17 cellular contexts compared by ENCODE assay signal in genomic region chrX:38515291-38515690, GRCh38. TPM values are rescaled to one million over a fixed set of nuclear protein-coding genes. Genes with fewer than 3 reads are reported as not detected.
"Had no signal": no experiment of that assay in that cellular context is flagged by ENCODE, and none has a peak within 500 bp of the region (broad histone marks: within the 10 kb centered on the region; RNA-seq: fewer than 3 reads in every experiment).

No MANE protein-coding gene starts in this region.

- DNase-seq: activated CD4-positive, alpha-beta T cell treated with anti-CD3 and anti-CD28 coated beads, Interleukin-2, amount 10 ng/mL, durations not matched to agents 24 days and 14 days; activated CD8-positive, alpha-beta T cell treated with anti-CD3 and anti-CD28 coated beads, Interleukin-2, amount 10 ng/mL, durations not matched to agents 7 days and 5 days; activated gamma-delta T cell treated with Interleukin-2 at 50 U/mL for 16 hours; aorta; caudate nucleus; effector CD4-positive, alpha-beta T cell; foreskin fibroblast; kidney; naive B cell; nucleus accumbens; right cardiac atrium; stimulated activated CD4-positive, alpha-beta T cell treated with anti-CD3 and anti-CD28 coated beads, Interleukin-12 subunit alpha, Interleukin-12 subunit beta, amount 100 ng/mL, for 4 hours; T1000; tibial artery had no signal

- ATAC-seq: activated CD4-positive, CD25-positive, alpha-beta regulatory T cell treated with anti-CD3 and anti-CD28 coated beads, Interleukin-2, amount 50 U/mL, for 24 hours; activated CD8-positive, alpha-beta T cell treated with anti-CD3 and anti-CD28 coated beads, Interleukin-2, amount 10 ng/mL, durations not matched to agents 7 days and 5 days; activated naive CD4-positive, alpha-beta T cell treated with anti-CD3 and anti-CD28 coated beads, Interleukin-2, amount 50 U/mL, for 72 hours; right cardiac atrium had no signal

RNA-seq across cellular contexts. Expression of gene TSPAN7, which starts 46.1 kb away (rescaled TPM):
- total RNA-seq: activated CD4-positive, alpha-beta T cell treated with anti-CD3 and anti-CD28 coated beads, Interleukin-2, amount 10 ng/mL, durations not matched to agents 24 days and 14 days; activated CD8-positive, alpha-beta T cell treated with anti-CD3 and anti-CD28 coated beads, Interleukin-2, amount 10 ng/mL, durations not matched to agents 7 days and 5 days; fibroblast of lung had no signal
